25 cellular contexts compared by ENCODE assay signal in the genomic region with DNA sequence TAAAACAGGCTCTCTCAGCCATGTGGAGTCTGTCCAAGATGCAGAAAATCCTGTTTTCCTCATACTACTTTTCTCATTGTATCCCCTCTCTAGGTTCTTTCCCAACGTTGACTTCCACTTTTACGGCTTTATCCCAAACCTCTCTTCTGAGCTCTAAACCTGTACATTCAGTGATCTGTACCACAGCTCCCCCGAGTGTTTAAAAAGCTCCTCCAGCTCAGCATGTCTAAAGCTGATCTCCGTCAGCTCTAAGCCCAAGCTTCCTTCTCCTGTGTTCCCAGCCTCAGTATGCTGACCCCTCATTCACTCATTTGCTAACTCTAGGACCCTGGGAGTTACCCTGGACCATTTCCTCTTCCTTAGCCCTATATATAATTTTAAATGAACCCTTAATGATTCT.
DNase-seq lines count a peak whose midpoint lies in the region; ATAC-seq, FAIRE-seq and TF ChIP-seq lines count a peak whose summit lies in the region.
"Had no signal": no experiment of that assay in that cellular context is flagged by ENCODE, and none has a peak within 500 bp of the region (broad histone marks: within the 10 kb centered on the region; RNA-seq: fewer than 3 reads in every experiment).

No MANE protein-coding gene starts in this region.

- H3K4me3 ChIP-seq in A673 (ENCODE audit: low read depth, low read length, poor library complexity, severe bottlenecking) (no peak overlapping the region), endodermal cell (ENCODE audit: low read length) (no peak overlapping the region)
- H3K4me3 ChIP-seq: A549; ascending aorta; BLaER1 treated with 17β-estradiol and CSF1 and Interleukin-3, amounts not matched to agents 10 nM and 100 nM; Peyer's patch; SK-N-MC; suprapubic skin had no signal

- no peak overlapping the region for H3K4me3 Mint-ChIP-seq in endodermal cell
- no peak overlapping the region for H3K4me3 Mint-ChIP-seq in stimulated activated memory B cell treated with anti-CD40 and anti-IgM and Interleukin-4, amounts not matched to agents 10 μg/mL and 1 μg/mL and 100 μg/mL, for 72 hours
- H3K4me3 Mint-ChIP-seq: activated naive CD4-positive, alpha-beta T cell treated with anti-CD3 and anti-CD28 coated beads, Interleukin-2, amount 50 U/mL, for 24 hours; activated T-cell treated with anti-CD3 and anti-CD28 coated beads, Interleukin-2, amount 50 U/mL, for 72 hours; central memory CD8-positive, alpha-beta T cell had no signal

- no peaks in the 10 kb centered on the region for H3K36me3 ChIP-seq in A673 (ENCODE audit: insufficient read depth, low read length, poor library complexity, severe bottlenecking)
- no peaks in the 10 kb centered on the region for H3K36me3 ChIP-seq in endodermal cell (ENCODE audit: control insufficient read depth, insufficient read depth, low read length)
- H3K36me3 ChIP-seq: ascending aorta; BLaER1 treated with 17β-estradiol and CSF1 and Interleukin-3, amounts not matched to agents 10 nM and 100 nM; Peyer's patch; suprapubic skin had no signal

- H3K27me3 ChIP-seq in A673 (replicated peaks; ENCODE audit: insufficient read depth, low read depth, low read length, poor library complexity) (no peaks in the 10 kb centered on the region), endodermal cell (ENCODE audit: control insufficient read depth, insufficient read depth, low read length, poor library complexity, severe bottlenecking) (no peaks in the 10 kb centered on the region), foreskin keratinocyte (no peaks in the 10 kb centered on the region)
- H3K27me3 ChIP-seq: ascending aorta; BLaER1 treated with 17β-estradiol and CSF1 and Interleukin-3, amounts not matched to agents 10 nM and 100 nM; Peyer's patch; suprapubic skin had no signal

- DNase-seq in A673 (ENCODE audit: low spot score) (peak; percentile 81), NCI-H82 (lab: John Stamatoyannopoulos, UW) (peak; percentile 83), endodermal cell (peak; percentile 75), medulla oblongata (ENCODE audit: extremely low spot score) (peak; percentile 49), foreskin keratinocyte (no peak), NCI-H510A treated with DMSO at 0.1 percent for 48 hours (lab: John Stamatoyannopoulos, UW) (no peak), HTR-8/SVneo (ENCODE audit: insufficient read length, low spot score) (no peak)
- DNase-seq: activated CD8-positive, alpha-beta memory T cell treated with anti-CD3 and anti-CD28 coated beads for 24 hours; activated T-cell treated with anti-CD3 and anti-CD28 coated beads, Interleukin-2, amount 50 U/mL, for 72 hours; erythroblast; foreskin melanocyte; GF-D8; KBM-7; NCI-H2171 treated with DMSO at 0.1 percent for 48 hours; Peyer's patch; T-helper 9 cell had no signal

- no peaks in the 10 kb centered on the region for H3K27me3 Mint-ChIP-seq in endodermal cell (ENCODE audit: insufficient read depth)
- H3K27me3 Mint-ChIP-seq in stimulated activated memory B cell treated with anti-CD40 and anti-IgM and Interleukin-4, amounts not matched to agents 10 μg/mL and 1 μg/mL and 100 μg/mL, for 72 hours: no peaks in the 10 kb centered on the region
- H3K27me3 Mint-ChIP-seq: activated naive CD4-positive, alpha-beta T cell treated with anti-CD3 and anti-CD28 coated beads, Interleukin-2, amount 50 U/mL, for 24 hours; central memory CD8-positive, alpha-beta T cell had no signal

- intact Hi-C loops in A673 (cut with micrococcal nuclease; ENCODE audit: unreplicated experiment): loop anchor here (5.0 kb wide), 3 partner anchors 226 to 866 kb away; partner anchors contain the start of gene SHISA6

- peaks cover 13% of the 10 kb centered on the region for H3K9me3 Mint-ChIP-seq in endodermal cell
- peaks cover 13% of the 10 kb centered on the region for H3K9me3 Mint-ChIP-seq in stimulated activated memory B cell treated with anti-CD40 and anti-IgM and Interleukin-4, amounts not matched to agents 10 μg/mL and 1 μg/mL and 100 μg/mL, for 72 hours

- FAIRE-seq in HTR-8/SVneo (lab: Jason Lieb, UNC): no peak
- FAIRE-seq: A549 had no signal

- H3K36me3 Mint-ChIP-seq in endodermal cell (ENCODE audit: low read depth): no peaks in the 10 kb centered on the region
- H3K36me3 Mint-ChIP-seq in stimulated activated memory B cell treated with anti-CD40 and anti-IgM and Interleukin-4, amounts not matched to agents 10 μg/mL and 1 μg/mL and 100 μg/mL, for 72 hours: no peaks in the 10 kb centered on the region
- H3K36me3 Mint-ChIP-seq: activated naive CD4-positive, alpha-beta T cell treated with anti-CD3 and anti-CD28 coated beads, Interleukin-2, amount 50 U/mL, for 24 hours had no signal

- 59 to 61% methylated on average over 3 to 4 of the region's 4 CpGs for WGBS in endodermal cell (ENCODE audit: insufficient coverage in 1 of 2, insufficient read length in 1 of 2), 2 experiments

- no peaks in the 10 kb centered on the region for H3K9me3 ChIP-seq in A673 (ENCODE audit: low read depth, low read length, poor library complexity, severe bottlenecking)
- H3K9me3 ChIP-seq in endodermal cell (ENCODE audit: control insufficient read depth, low read length): no peaks in the 10 kb centered on the region
- H3K9me3 ChIP-seq: A549, Peyer's patch, suprapubic skin had no signal

- TF ChIP-seq CTCF in A673 (conservative IDR thresholded peaks at IDR 0.05; ENCODE audit: low read depth, low read length) (peak; percentile 79), endodermal cell (conservative IDR thresholded peaks at IDR 0.05) (peak; percentile 69), foreskin keratinocyte (conservative IDR thresholded peaks at IDR 0.05) (no peak)

- peaks cover 37% of the 10 kb centered on the region for H3K4me1 ChIP-seq in A673 (ENCODE audit: insufficient read depth, low read length, poor library complexity, severe bottlenecking)
- no peaks in the 10 kb centered on the region for H3K4me1 ChIP-seq in endodermal cell (ENCODE audit: control insufficient read depth, insufficient read depth, low read length)
- H3K4me1 ChIP-seq in foreskin keratinocyte: no peaks in the 10 kb centered on the region
- H3K4me1 ChIP-seq: A549; ascending aorta; BLaER1 treated with 17β-estradiol and CSF1 and Interleukin-3, amounts not matched to agents 10 nM and 100 nM; Peyer's patch; suprapubic skin had no signal

- peaks cover 6% of the 10 kb centered on the region for H3K4me1 Mint-ChIP-seq in endodermal cell
- H3K4me1 Mint-ChIP-seq in stimulated activated memory B cell treated with anti-CD40 and anti-IgM and Interleukin-4, amounts not matched to agents 10 μg/mL and 1 μg/mL and 100 μg/mL, for 72 hours: no peaks in the 10 kb centered on the region
- H3K4me1 Mint-ChIP-seq: activated naive CD4-positive, alpha-beta T cell treated with anti-CD3 and anti-CD28 coated beads, Interleukin-2, amount 50 U/mL, for 24 hours; central memory CD8-positive, alpha-beta T cell had no signal

- CTCF ChIA-PET in A673 (lab: Charles Lee): interaction anchor here (0.7 to 1.6 kb wide), 7 partner anchors 99 to 867 kb away, joined by 3 to 11 read pairs (median 3); no protein-coding TSS in a partner anchor

- H3K27ac ChIP-seq in A673 (ENCODE audit: low read depth, low read length, poor library complexity, severe bottlenecking) (no peak overlapping the region), endodermal cell (ENCODE audit: low read depth, low read length) (no peak overlapping the region), foreskin keratinocyte (no peak overlapping the region)
- H3K27ac ChIP-seq: A549; ascending aorta; BLaER1 treated with 17β-estradiol and CSF1 and Interleukin-3, amounts not matched to agents 10 nM and 100 nM; Peyer's patch; SK-N-MC; suprapubic skin had no signal

- ATAC-seq in foreskin keratinocyte: no peak
- ATAC-seq in stimulated activated memory B cell treated with anti-CD40 and anti-IgM and Interleukin-4, amounts not matched to agents 10 μg/mL and 1 μg/mL and 100 μg/mL, for 72 hours: no peak
- ATAC-seq: activated CD4-positive, CD25-positive, alpha-beta regulatory T cell treated with anti-CD3 and anti-CD28 coated beads, Interleukin-2, amount 50 U/mL, for 24 hours; activated T-cell treated with anti-CD3 and anti-CD28 coated beads, Interleukin-2, amount 50 U/mL, for 72 hours had no signal

- BruUV-seq in A673 (replicated peaks; lab: Mats Ljungman, UMichigan): no TSS peak

- no peak overlapping the region for H3K27ac Mint-ChIP-seq in endodermal cell
- H3K27ac Mint-ChIP-seq in stimulated activated memory B cell treated with anti-CD40 and anti-IgM and Interleukin-4, amounts not matched to agents 10 μg/mL and 1 μg/mL and 100 μg/mL, for 72 hours: no peak overlapping the region
- H3K27ac Mint-ChIP-seq: activated naive CD4-positive, alpha-beta T cell treated with anti-CD3 and anti-CD28 coated beads, Interleukin-2, amount 50 U/mL, for 24 hours; activated T-cell treated with anti-CD3 and anti-CD28 coated beads, Interleukin-2, amount 50 U/mL, for 72 hours had no signal

- no peak overlapping the region for H3K9ac ChIP-seq in endodermal cell (ENCODE audit: extremely low read depth, low read length, poor library complexity, severe bottlenecking)
- H3K9ac ChIP-seq: BLaER1 treated with 17β-estradiol and CSF1 and Interleukin-3, amounts not matched to agents 10 nM and 100 nM had no signal

- POLR2A ChIA-PET in A673 (lab: Charles Lee; ENCODE audit: low non-redundant PET): no interaction called here

Comparison
In these comparisons a context has a peak if more than half of its experiments do, and no peak if none do; other contexts are left out.
1. DNase-seq: peak in A673 (single experiment), NCI-H82 (single experiment), endodermal cell (single experiment) and medulla oblongata (single experiment); none in foreskin keratinocyte (0 of 2), NCI-H510A treated with DMSO at 0.1 percent for 48 hours (single experiment) and HTR-8/SVneo (single experiment).